ENCODE assay signal across 19 cellular contexts in the genomic region with DNA sequence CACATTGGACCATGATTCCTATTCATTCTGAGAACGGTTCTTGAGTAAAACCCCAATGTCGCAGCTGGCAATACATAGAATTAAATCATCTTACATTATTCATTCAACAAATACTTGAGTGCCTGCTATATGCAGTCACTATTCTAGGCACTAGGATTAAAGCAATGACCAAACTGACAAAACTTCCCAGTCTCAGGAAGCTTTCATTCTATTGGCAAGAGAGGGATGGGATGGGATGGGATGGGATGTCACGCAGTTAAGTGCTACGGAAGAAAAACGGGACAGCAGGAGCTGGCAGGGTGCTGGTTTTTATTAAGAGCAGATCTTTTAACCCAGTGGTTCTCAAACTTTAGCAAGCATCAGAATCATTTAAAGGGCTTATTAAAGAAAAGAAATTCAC. TPM values are rescaled to one million over a fixed set of nuclear protein-coding genes. Genes with fewer than 3 reads are reported as not detected.
DNase-seq lines count a peak whose midpoint lies in the region; ATAC-seq, FAIRE-seq and TF ChIP-seq lines count a peak whose summit lies in the region.
"Had no signal": no experiment of that assay in that cellular context is flagged by ENCODE, and none has a peak within 500 bp of the region (broad histone marks: within the 10 kb centered on the region; RNA-seq: fewer than 3 reads in every experiment).

No MANE protein-coding gene starts in this region.

- no peak overlapping the region for H3K27ac Mint-ChIP-seq in mesothelial cell of epicardium
- H3K27ac Mint-ChIP-seq: activated CD4-positive, alpha-beta memory T cell treated with anti-CD3 and anti-CD28 coated beads, Interleukin-2, amount 10 ng/mL, durations not matched to agents 7 days and 5 days had no signal

- SMC1A ChIA-PET in GM12878 (lab: Charles Lee; ENCODE audit: uncharacterized antibody, unreplicated experiment), result interaction anchor here (0.8 to 8.6 kb wide), 27 partner anchors 10 to 380 kb away, joined by 3 to 289 read pairs (median 9); no protein-coding TSS in a partner anchor

- BruUV-seq in GM12878 (replicated peaks; lab: Mats Ljungman, UMichigan), result no TSS peak

- peak overlapping the region; percentile 77 for H3K4me2 ChIP-seq in BLaER1
- peak overlapping the region; percentile 90 for H3K4me2 ChIP-seq in GM12878 (ENCODE audit: control insufficient read depth, insufficient read depth)

- 94% methylated on average over 5 of the region's 5 CpGs for WGBS in GM12878 (ENCODE audit: insufficient coverage, insufficient replicate concordance, low lambda C conversion rate, missing lambda C conversion rate)

- no peaks in the 10 kb centered on the region for H3K27me3 Mint-ChIP-seq in mesothelial cell of epicardium (ENCODE audit: low read depth)

- ATAC-seq in GM12878, result no peak
- ATAC-seq in GM19035 (IDR thresholded peaks at IDR 0.05; ENCODE audit: unreplicated experiment), result no peak
- no peak for ATAC-seq in HG03135 (IDR thresholded peaks at IDR 0.05; ENCODE audit: unreplicated experiment)
- ATAC-seq in GM18873 (IDR thresholded peaks at IDR 0.05; ENCODE audit: low FRiP score, unreplicated experiment), result no peak
- ATAC-seq: left cardiac atrium, PC-3, SK-N-SH treated with all-trans-retinoic acid at 6 μM for 48 hours had no signal

- no peaks in the 10 kb centered on the region for H3K36me3 Mint-ChIP-seq in mesothelial cell of epicardium

- RAD21 ChIA-PET in GM12878 (lab: Charles Lee; ENCODE audit: unreplicated experiment), result interaction anchor here (0.7 to 7.2 kb wide), 23 partner anchors 9 to 1236 kb away, joined by 3 to 162 read pairs (median 4); no protein-coding TSS in a partner anchor

- peaks cover 39% of the 10 kb centered on the region for H3K4me1 Mint-ChIP-seq in mesothelial cell of epicardium

- no peak for FAIRE-seq in GM12878 (lab: Jason Lieb, UNC)
- FAIRE-seq: urothelium cell line had no signal

- in situ Hi-C loops in GM12878 (cut with MboI), result no loop called here

- H3K36me3 ChIP-seq in BLaER1 (peaks cover 6% of the 10 kb centered on the region; the same call in 1 of the 2 replicates), H7 (replicated peaks; ENCODE audit: control insufficient read depth, insufficient read depth, low read length) (no peaks in the 10 kb centered on the region), GM12878 (ENCODE audit: control insufficient read depth in 2 of 2, insufficient read depth in 2 of 2, low read length in 1 of 2) (no peaks in the 10 kb centered on the region)
- H3K36me3 ChIP-seq: ascending aorta, prostate gland had no signal

- POLR2A ChIA-PET in GM12878 (lab: Charles Lee), result interaction anchor here (0.6 to 7.3 kb wide), 17 partner anchors 10 to 164 kb away, joined by 3 to 100 read pairs (median 5); no protein-coding TSS in a partner anchor

- TF ChIP-seq RAD21 in GM12878 (IDR thresholded peaks at IDR 0.05; ENCODE audit: insufficient read depth, low read depth, low read length), result no peak

- no peak overlapping the region for H2AFZ ChIP-seq in GM12878 (ENCODE audit: control insufficient read depth, low read depth, low read length)

- H3K27ac ChIP-seq in BLaER1 (no peak overlapping the region), GM12878 (ENCODE audit: control insufficient read depth, insufficient read depth) (peak overlapping the region; percentile 82)
- H3K27ac ChIP-seq: ascending aorta, prostate gland had no signal

- DNase-seq in H7 (peak; percentile 48), GM12878 (ENCODE audit: low read depth, low spot score) (no peak), mesothelial cell of epicardium (ENCODE audit: low spot score in 2 of 2, unreplicated experiment in 2 of 2) (no peak), activated gamma-delta T cell (lab: John Stamatoyannopoulos, UW) (no peak)
- DNase-seq: GF-D8; left cardiac atrium; NCI-H524 treated with DMSO at 0.1 percent for 48 hours; stimulated activated naive CD4-positive, alpha-beta T cell treated with Interleukin-2 at 50 U/mL for 16 hours had no signal

- H3K9ac ChIP-seq in BLaER1 (no peak overlapping the region), GM12878 (ENCODE audit: control insufficient read depth, insufficient read depth, low read length) (peak overlapping the region; percentile 57)

- peak overlapping the region; percentile 9 for H3K4me3 Mint-ChIP-seq in mesothelial cell of epicardium
- H3K4me3 Mint-ChIP-seq: activated CD4-positive, alpha-beta memory T cell treated with anti-CD3 and anti-CD28 coated beads, Interleukin-2, amount 10 ng/mL, durations not matched to agents 7 days and 5 days had no signal

- no peak overlapping the region for H3K4me3 ChIP-seq in BLaER1
- no peak overlapping the region; the same call in 1 of the 2 replicates for H3K4me3 ChIP-seq in H7 (ENCODE audit: insufficient read depth, low read depth, low read length)
- H3K4me3 ChIP-seq in GM12878, result peak overlapping the region; percentile 92
- H3K4me3 ChIP-seq: ascending aorta, mucosa of descending colon, prostate gland had no signal

- H3K27me3 ChIP-seq in BLaER1 (no peaks in the 10 kb centered on the region), H7 (ENCODE audit: control insufficient read depth, insufficient read depth, low read length) (no peaks in the 10 kb centered on the region), GM12878 (replicated peaks in 1 of 2; ENCODE audit: control insufficient read depth in 2 of 2, insufficient read depth in 2 of 2, low read length in 1 of 2) (no peaks in the 10 kb centered on the region)
- H3K27me3 ChIP-seq: ascending aorta had no signal

- TF ChIP-seq EP300 in GM12878 (IDR thresholded peaks at IDR 0.05; ENCODE audit: borderline replicate concordance in 1 of 2, control insufficient read depth in 1 of 2, low read depth in 2 of 2, low read length in 2 of 2), result no peak

- H3K9me3 ChIP-seq in BLaER1 (no peaks in the 10 kb centered on the region), GM12878 (replicated peaks; ENCODE audit: control insufficient read depth, insufficient read depth, low read length) (no peaks in the 10 kb centered on the region)
- H3K9me3 ChIP-seq: ascending aorta, mucosa of descending colon, prostate gland had no signal

- H3K9me3 Mint-ChIP-seq in mesothelial cell of epicardium, result no peaks in the 10 kb centered on the region
- H3K9me3 Mint-ChIP-seq: activated CD4-positive, alpha-beta memory T cell treated with anti-CD3 and anti-CD28 coated beads, Interleukin-2, amount 10 ng/mL, durations not matched to agents 7 days and 5 days had no signal

- CTCF ChIA-PET in GM12878 (lab: Yijun Ruan, JAX), result interaction anchor here (0.7 to 3.2 kb wide), 25 partner anchors 10 to 523 kb away, joined by 3 to 119 read pairs (median 5); a partner anchor contains a TSS

- peaks cover 23% of the 10 kb centered on the region; the same call in 1 of the 2 replicates for H4K20me1 ChIP-seq in BLaER1
- no peaks in the 10 kb centered on the region for H4K20me1 ChIP-seq in GM12878 (ENCODE audit: control insufficient read depth, insufficient read depth)

- H3K4me1 ChIP-seq in BLaER1 (peaks cover 30% of the 10 kb centered on the region), GM12878 (ENCODE audit: control insufficient read depth, insufficient read depth, low read length) (peaks cover 18% of the 10 kb centered on the region)

- intact Hi-C loops in GM12878 (cut with micrococcal nuclease; ENCODE audit: unreplicated experiment), result loop anchor here (2.0 to 10.0 kb wide), 3 partner anchors 28 to 144 kb away; no protein-coding TSS in a partner anchor

- TF ChIP-seq POLR2A in GM12878 (IDR thresholded peaks at IDR 0.05; ENCODE audit: low read depth, low read length), result no peak

- TF ChIP-seq CTCF in GM12878 (IDR thresholded peaks at IDR 0.05 in 2 of 3, conservative IDR thresholded peaks at IDR 0.05 in 1 of 3; ENCODE audit: control insufficient read depth in 2 of 3, extremely low read depth in 1 of 3, insufficient read depth in 1 of 3, low read depth in 3 of 3, low read length in 3 of 3) (no peak), mesothelial cell of epicardium (IDR thresholded peaks at IDR 0.05; ENCODE audit: unreplicated experiment) (no peak)

- H3K79me2 ChIP-seq in GM12878 (ENCODE audit: control insufficient read depth, insufficient read depth, low read length), result peaks cover 67% of the 10 kb centered on the region

TF ChIP-seq in GM12878, 131 proteins besides CTCF, POLR2A, EP300 and RAD21 (continues in another document):
- no peak for TF ChIP-seq ZSCAN29 (IDR thresholded peaks at IDR 0.05)
- no peak for TF ChIP-seq HCFC1 (IDR thresholded peaks at IDR 0.05; ENCODE audit: low read length)

RNA-seq across cellular contexts. Expression of a gene that starts 2.9 kb away (rescaled TPM):
- total RNA-seq in H7 (2014; rRNA removed; shearing (Covaris generic)), result 126 and 158 TPM in 2 replicates
- 246 and 249 TPM in 2 replicates for total RNA-seq in GM12878 (2013; cell fraction: nucleolus; rRNA removed)
- total RNA-seq in GM12878 (2014; rRNA removed), result 108 and 131 TPM in 2 replicates
- total RNA-seq in GM12878 (2014; rRNA removed; fragmentation: Illumina TruSeq; extraction: Trizol), result 108 and 112 TPM in 2 replicates
- 119 and 121 TPM in 2 replicates for total RNA-seq in GM12878 (2021)
- polyA plus RNA-seq in GM12878 (2011; ENCODE audit: low read depth), result 52.9 TPM
- polyA plus RNA-seq in GM12878 (2011; rRNA removed), result 321 and 332 TPM in 2 replicates
- 214 and 249 TPM in 2 replicates for polyA plus RNA-seq in GM12878 (2011; cell fraction: cytosol; rRNA removed)
- 423 and 453 TPM in 2 replicates for polyA plus RNA-seq in GM12878 (2011; cell fraction: nucleus; rRNA removed)
- polyA plus RNA-seq in GM12878 (2012), result 85.0 and 96.2 TPM in 2 replicates
- 162 and 181 TPM in 2 replicates for polyA plus RNA-seq in GM12878 (2014; fragmentation: Illumina TruSeq; extraction: Trizol)
- polyA plus RNA-seq in GM12878 (2014; fragmentation: Nextera tagmentation; extraction: Ambion mirVana), result 10 to 100 TPM; 43.8 to 49.4 TPM
- polyA plus RNA-seq in GM12878 (2014; rRNA removed), result 112 and 113 TPM in 2 replicates
- 100 to 1,000 TPM in 1 of 2 experiments, 10 to 100 TPM in 1; 99.1 to 114 TPM for polyA plus RNA-seq in GM12878 (2016; fragmentation: Nextera tagmentation; extraction: Ambion mirVana)
- polyA minus RNA-seq in GM12878 (2011; rRNA and poly(A)+ RNA removed), result 305 and 451 TPM in 2 replicates
- 66.0 and 75.9 TPM in 2 replicates for polyA minus RNA-seq in GM12878 (2011; cell fraction: cytosol; rRNA and poly(A)+ RNA removed)
- 140 and 186 TPM in 2 replicates for polyA minus RNA-seq in GM12878 (2011; cell fraction: nucleus; rRNA and poly(A)+ RNA removed)
- 83.2 to 89.3 TPM (median 83.8 TPM) in 3 replicates for total RNA-seq in mesothelial cell of epicardium
